In the genomic region with DNA sequence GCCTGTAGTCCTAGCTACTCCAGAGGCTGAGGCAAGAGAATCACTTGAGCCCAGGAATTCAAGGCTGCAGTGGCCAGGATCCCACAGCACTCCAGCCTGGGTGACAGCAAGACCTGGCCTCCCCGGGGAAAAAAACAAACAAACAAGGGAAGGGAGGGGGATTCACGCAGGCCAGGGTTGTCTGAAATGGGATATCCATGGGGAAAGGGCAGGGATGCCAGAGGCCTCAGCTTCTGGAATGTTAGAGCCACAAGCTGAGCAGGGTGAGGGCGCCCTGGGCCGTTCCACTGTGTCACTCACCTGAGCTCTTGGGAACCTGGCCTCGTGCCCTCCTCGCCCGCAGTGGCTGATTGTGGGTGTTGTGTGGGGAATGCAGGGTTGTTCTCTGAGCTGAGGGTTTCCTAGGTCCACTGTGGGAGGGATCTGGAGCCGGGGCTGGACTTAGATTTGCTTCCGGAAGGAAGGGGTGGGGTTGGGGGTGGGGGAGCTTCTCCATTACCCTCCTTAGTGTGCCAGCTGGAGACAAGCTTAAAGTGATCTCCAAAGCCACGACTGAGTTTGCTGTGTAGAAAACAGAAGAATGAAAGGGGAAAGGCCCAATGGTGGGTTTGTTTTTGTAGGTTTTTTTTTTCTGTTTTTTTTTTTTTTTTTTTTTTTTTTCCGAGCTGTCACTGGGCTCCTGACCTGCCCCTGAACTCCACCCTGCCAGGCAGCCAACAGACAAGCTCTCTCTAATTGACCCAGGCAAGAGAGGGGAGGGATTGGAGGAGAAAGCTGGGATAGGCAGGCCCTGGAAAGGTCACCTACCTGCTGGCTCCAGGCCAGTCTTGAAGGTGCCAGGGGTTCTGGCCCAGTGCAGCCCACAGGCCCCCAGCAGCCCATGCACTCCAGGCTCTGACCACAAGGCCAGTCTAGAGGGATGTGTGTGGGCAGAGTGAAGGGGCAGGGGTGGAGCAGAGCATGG, we compare ENCODE assay signal across 1 cellular context.
TF ChIP-seq lines count a peak whose summit lies in the region.

A gene (minus strand): TSS at position 414 of the 964 bp plus-strand sequence. CDS start 1,189 bp downstream, outside the sequence.

TF ChIP-seq in HepG2, 621 proteins besides CTCF, POLR2A, EP300 and RAD21 (continued from another document and continues in another):
- TF ChIP-seq, protein P1, sequence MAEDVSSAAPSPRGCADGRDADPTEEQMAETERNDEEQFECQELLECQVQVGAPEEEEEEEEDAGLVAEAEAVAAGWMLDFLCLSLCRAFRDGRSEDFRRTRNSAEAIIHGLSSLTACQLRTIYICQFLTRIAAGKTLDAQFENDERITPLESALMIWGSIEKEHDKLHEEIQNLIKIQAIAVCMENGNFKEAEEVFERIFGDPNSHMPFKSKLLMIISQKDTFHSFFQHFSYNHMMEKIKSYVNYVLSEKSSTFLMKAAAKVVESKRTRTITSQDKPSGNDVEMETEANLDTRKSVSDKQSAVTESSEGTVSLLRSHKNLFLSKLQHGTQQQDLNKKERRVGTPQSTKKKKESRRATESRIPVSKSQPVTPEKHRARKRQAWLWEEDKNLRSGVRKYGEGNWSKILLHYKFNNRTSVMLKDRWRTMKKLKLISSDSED (CRISPR knock-in tag; IDR thresholded peaks at IDR 0.05), result no peak
- TF ChIP-seq ZNF496 (CRISPR knock-in tag; IDR thresholded peaks at IDR 0.05; ENCODE audit: insufficient replicate concordance) (no peak), KDM1A (CRISPR knock-in tag; IDR thresholded peaks at IDR 0.05) (no peak), NCOR1 (IDR thresholded peaks at IDR 0.05; ENCODE audit: borderline replicate concordance, low read length) (peak; percentile 51; the same call in 1 of the 2 replicates), ZFP41 (CRISPR knock-in tag; IDR thresholded peaks at IDR 0.05; ENCODE audit: borderline replicate concordance) (0 out of 2 replicates have a peak, but pooled peaks have one; percentile 23), MTA3 (CRISPR knock-in tag; IDR thresholded peaks at IDR 0.05) (peak; percentile 77; the same call in 1 of the 2 replicates), CHD4 (IDR thresholded peaks at IDR 0.05; ENCODE audit: borderline replicate concordance, low read length) (no peak; the same call in 1 of the 2 replicates), POLR2G (IDR thresholded peaks at IDR 0.05; ENCODE audit: low read depth, low read length) (peak; percentile 91), CEBPG (CRISPR knock-in tag; IDR thresholded peaks at IDR 0.05) (0 out of 2 replicates have a peak, but pooled peaks have one; percentile 18), REL (CRISPR knock-in tag; conservative IDR thresholded peaks at IDR 0.05) (no peak), ZSCAN31 (CRISPR knock-in tag; IDR thresholded peaks at IDR 0.05; ENCODE audit: low read depth) (peak; percentile 70; the same call in 1 of the 2 replicates), JUN (CRISPR knock-in tag; IDR thresholded peaks at IDR 0.05) (peak; percentile 30; the same call in 1 of the 2 replicates), MIXL1 (CRISPR knock-in tag; IDR thresholded peaks at IDR 0.05) (peak; percentile 59; the same call in 1 of the 2 replicates), RBM39 (IDR thresholded peaks at IDR 0.05; ENCODE audit: low read depth, low read length, poor library complexity, severe bottlenecking) (peak; percentile 20), HNRNPH1 (optimal IDR thresholded peaks at IDR 0.05; ENCODE audit: low read depth, low read length) (no peak), RELA (CRISPR knock-in tag; IDR thresholded peaks at IDR 0.05) (no peak), ZNF34 (CRISPR knock-in tag; IDR thresholded peaks at IDR 0.05; ENCODE audit: borderline replicate concordance) (no peak), ZSCAN29 (CRISPR knock-in tag; conservative IDR thresholded peaks at IDR 0.05) (0 out of 2 replicates have a peak, but pooled peaks have one; percentile 44), ETV5 (CRISPR knock-in tag; IDR thresholded peaks at IDR 0.05; ENCODE audit: borderline replicate concordance) (peak; percentile 68), ZNF343 (CRISPR knock-in tag; IDR thresholded peaks at IDR 0.05) (no peak), ZNF260 (CRISPR knock-in tag; IDR thresholded peaks at IDR 0.05; ENCODE audit: borderline replicate concordance, low read depth) (no peak), RBAK (CRISPR knock-in tag; IDR thresholded peaks at IDR 0.05) (no peak), ELF4 (CRISPR knock-in tag; IDR thresholded peaks at IDR 0.05; ENCODE audit: borderline replicate concordance) (0 out of 2 replicates have a peak, but pooled peaks have one; percentile 57), ZNF3 (CRISPR knock-in tag; IDR thresholded peaks at IDR 0.05) (no peak), TGIF2 (CRISPR knock-in tag; IDR thresholded peaks at IDR 0.05) (peak; percentile 63), SMAD3 (CRISPR knock-in tag; IDR thresholded peaks at IDR 0.05) (no peak), ZFP82 (CRISPR knock-in tag; IDR thresholded peaks at IDR 0.05; ENCODE audit: borderline replicate concordance) (peak; percentile 66; the same call in 1 of the 2 replicates), ZNF124 (CRISPR knock-in tag; IDR thresholded peaks at IDR 0.05) (peak; percentile 69; the same call in 1 of the 2 replicates), RFX3 (CRISPR knock-in tag; IDR thresholded peaks at IDR 0.05) (peak; percentile 23; the same call in 1 of the 2 replicates), ADNP (CRISPR knock-in tag; IDR thresholded peaks at IDR 0.05) (no peak), ZFP36L1 (CRISPR knock-in tag; IDR thresholded peaks at IDR 0.05) (no peak), EHMT2 (IDR thresholded peaks at IDR 0.05; ENCODE audit: borderline replicate concordance, low read depth, low read length) (no peak), NFE2 (CRISPR knock-in tag; IDR thresholded peaks at IDR 0.05) (no peak), NFE2L2 (IDR thresholded peaks at IDR 0.05; ENCODE audit: low read length) (no peak), KDM6A (CRISPR knock-in tag; IDR thresholded peaks at IDR 0.05; ENCODE audit: low read depth) (peak; percentile 45; the same call in 1 of the 2 replicates), ZNF446 (CRISPR knock-in tag; IDR thresholded peaks at IDR 0.05) (no peak), ZFAT (CRISPR knock-in tag; conservative IDR thresholded peaks at IDR 0.05) (no peak), ZNF234 (CRISPR knock-in tag; conservative IDR thresholded peaks at IDR 0.05) (no peak; the same call in 1 of the 2 replicates), SALL1 (CRISPR knock-in tag; IDR thresholded peaks at IDR 0.05) (peak; percentile 71), ZSCAN21 (CRISPR knock-in tag; IDR thresholded peaks at IDR 0.05; ENCODE audit: borderline replicate concordance) (peak; percentile 100), STAT5B (CRISPR knock-in tag; IDR thresholded peaks at IDR 0.05) (no peak), ZFP36 (IDR thresholded peaks at IDR 0.05; ENCODE audit: borderline replicate concordance, low read depth, low read length, partially characterized antibody) (no peak), GFI1 (CRISPR knock-in tag; IDR thresholded peaks at IDR 0.05; ENCODE audit: borderline replicate concordance) (peak; percentile 63; the same call in 1 of the 2 replicates), ZSCAN30 (CRISPR knock-in tag; IDR thresholded peaks at IDR 0.05) (no peak)
- TF ChIP-seq, protein P2, sequence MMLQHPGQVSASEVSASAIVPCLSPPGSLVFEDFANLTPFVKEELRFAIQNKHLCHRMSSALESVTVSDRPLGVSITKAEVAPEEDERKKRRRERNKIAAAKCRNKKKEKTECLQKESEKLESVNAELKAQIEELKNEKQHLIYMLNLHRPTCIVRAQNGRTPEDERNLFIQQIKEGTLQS (CRISPR knock-in tag; IDR thresholded peaks at IDR 0.05), result no peak
- TF ChIP-seq, protein P3, sequence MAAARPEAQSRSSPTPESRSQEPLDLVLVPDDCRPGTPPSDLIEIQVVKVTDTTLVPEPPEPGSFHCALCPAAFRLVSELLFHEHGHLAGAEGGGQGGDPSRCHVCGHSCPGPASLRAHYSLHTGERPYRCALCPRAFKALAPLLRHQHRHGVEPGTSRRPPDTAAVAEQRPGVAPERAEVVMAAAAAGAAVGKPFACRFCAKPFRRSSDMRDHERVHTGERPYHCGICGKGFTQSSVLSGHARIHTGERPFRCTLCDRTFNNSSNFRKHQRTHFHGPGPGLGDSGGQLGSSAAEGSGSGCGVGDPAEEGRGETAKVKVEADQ (CRISPR knock-in tag; IDR thresholded peaks at IDR 0.05; ENCODE audit: borderline replicate concordance), result peak; percentile 92
- TF ChIP-seq, protein P4, sequence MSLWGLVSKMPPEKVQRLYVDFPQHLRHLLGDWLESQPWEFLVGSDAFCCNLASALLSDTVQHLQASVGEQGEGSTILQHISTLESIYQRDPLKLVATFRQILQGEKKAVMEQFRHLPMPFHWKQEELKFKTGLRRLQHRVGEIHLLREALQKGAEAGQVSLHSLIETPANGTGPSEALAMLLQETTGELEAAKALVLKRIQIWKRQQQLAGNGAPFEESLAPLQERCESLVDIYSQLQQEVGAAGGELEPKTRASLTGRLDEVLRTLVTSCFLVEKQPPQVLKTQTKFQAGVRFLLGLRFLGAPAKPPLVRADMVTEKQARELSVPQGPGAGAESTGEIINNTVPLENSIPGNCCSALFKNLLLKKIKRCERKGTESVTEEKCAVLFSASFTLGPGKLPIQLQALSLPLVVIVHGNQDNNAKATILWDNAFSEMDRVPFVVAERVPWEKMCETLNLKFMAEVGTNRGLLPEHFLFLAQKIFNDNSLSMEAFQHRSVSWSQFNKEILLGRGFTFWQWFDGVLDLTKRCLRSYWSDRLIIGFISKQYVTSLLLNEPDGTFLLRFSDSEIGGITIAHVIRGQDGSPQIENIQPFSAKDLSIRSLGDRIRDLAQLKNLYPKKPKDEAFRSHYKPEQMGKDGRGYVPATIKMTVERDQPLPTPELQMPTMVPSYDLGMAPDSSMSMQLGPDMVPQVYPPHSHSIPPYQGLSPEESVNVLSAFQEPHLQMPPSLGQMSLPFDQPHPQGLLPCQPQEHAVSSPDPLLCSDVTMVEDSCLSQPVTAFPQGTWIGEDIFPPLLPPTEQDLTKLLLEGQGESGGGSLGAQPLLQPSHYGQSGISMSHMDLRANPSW (CRISPR knock-in tag; IDR thresholded peaks at IDR 0.05; ENCODE audit: borderline replicate concordance), result no peak
- TF ChIP-seq, protein P5, sequence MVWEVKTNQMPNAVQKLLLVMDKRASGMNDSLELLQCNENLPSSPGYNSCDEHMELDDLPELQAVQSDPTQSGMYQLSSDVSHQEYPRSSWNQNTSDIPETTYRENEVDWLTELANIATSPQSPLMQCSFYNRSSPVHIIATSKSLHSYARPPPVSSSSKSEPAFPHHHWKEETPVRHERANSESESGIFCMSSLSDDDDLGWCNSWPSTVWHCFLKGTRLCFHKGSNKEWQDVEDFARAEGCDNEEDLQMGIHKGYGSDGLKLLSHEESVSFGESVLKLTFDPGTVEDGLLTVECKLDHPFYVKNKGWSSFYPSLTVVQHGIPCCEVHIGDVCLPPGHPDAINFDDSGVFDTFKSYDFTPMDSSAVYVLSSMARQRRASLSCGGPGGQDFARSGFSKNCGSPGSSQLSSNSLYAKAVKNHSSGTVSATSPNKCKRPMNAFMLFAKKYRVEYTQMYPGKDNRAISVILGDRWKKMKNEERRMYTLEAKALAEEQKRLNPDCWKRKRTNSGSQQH (CRISPR knock-in tag; IDR thresholded peaks at IDR 0.05; ENCODE audit: low read depth), result peak; percentile 72; the same call in 1 of the 2 replicates
- TF ChIP-seq, protein P6, sequence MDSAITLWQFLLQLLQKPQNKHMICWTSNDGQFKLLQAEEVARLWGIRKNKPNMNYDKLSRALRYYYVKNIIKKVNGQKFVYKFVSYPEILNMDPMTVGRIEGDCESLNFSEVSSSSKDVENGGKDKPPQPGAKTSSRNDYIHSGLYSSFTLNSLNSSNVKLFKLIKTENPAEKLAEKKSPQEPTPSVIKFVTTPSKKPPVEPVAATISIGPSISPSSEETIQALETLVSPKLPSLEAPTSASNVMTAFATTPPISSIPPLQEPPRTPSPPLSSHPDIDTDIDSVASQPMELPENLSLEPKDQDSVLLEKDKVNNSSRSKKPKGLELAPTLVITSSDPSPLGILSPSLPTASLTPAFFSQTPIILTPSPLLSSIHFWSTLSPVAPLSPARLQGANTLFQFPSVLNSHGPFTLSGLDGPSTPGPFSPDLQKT (CRISPR knock-in tag; IDR thresholded peaks at IDR 0.05; ENCODE audit: borderline replicate concordance), result no peak
- TF ChIP-seq, protein P7, sequence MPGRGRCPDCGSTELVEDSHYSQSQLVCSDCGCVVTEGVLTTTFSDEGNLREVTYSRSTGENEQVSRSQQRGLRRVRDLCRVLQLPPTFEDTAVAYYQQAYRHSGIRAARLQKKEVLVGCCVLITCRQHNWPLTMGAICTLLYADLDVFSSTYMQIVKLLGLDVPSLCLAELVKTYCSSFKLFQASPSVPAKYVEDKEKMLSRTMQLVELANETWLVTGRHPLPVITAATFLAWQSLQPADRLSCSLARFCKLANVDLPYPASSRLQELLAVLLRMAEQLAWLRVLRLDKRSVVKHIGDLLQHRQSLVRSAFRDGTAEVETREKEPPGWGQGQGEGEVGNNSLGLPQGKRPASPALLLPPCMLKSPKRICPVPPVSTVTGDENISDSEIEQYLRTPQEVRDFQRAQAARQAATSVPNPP (CRISPR knock-in tag; IDR thresholded peaks at IDR 0.05), result no peak
- TF ChIP-seq, protein P8, sequence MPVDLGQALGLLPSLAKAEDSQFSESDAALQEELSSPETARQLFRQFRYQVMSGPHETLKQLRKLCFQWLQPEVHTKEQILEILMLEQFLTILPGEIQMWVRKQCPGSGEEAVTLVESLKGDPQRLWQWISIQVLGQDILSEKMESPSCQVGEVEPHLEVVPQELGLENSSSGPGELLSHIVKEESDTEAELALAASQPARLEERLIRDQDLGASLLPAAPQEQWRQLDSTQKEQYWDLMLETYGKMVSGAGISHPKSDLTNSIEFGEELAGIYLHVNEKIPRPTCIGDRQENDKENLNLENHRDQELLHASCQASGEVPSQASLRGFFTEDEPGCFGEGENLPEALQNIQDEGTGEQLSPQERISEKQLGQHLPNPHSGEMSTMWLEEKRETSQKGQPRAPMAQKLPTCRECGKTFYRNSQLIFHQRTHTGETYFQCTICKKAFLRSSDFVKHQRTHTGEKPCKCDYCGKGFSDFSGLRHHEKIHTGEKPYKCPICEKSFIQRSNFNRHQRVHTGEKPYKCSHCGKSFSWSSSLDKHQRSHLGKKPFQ (CRISPR knock-in tag; IDR thresholded peaks at IDR 0.05; ENCODE audit: insufficient replicate concordance), result peak; percentile 1
- TF ChIP-seq, protein P9, sequence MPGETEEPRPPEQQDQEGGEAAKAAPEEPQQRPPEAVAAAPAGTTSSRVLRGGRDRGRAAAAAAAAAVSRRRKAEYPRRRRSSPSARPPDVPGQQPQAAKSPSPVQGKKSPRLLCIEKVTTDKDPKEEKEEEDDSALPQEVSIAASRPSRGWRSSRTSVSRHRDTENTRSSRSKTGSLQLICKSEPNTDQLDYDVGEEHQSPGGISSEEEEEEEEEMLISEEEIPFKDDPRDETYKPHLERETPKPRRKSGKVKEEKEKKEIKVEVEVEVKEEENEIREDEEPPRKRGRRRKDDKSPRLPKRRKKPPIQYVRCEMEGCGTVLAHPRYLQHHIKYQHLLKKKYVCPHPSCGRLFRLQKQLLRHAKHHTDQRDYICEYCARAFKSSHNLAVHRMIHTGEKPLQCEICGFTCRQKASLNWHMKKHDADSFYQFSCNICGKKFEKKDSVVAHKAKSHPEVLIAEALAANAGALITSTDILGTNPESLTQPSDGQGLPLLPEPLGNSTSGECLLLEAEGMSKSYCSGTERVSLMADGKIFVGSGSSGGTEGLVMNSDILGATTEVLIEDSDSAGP (CRISPR knock-in tag; IDR thresholded peaks at IDR 0.05; ENCODE audit: borderline replicate concordance), result peak; percentile 80
